ENCODE assay signal across 20 cellular contexts in the genomic region with DNA sequence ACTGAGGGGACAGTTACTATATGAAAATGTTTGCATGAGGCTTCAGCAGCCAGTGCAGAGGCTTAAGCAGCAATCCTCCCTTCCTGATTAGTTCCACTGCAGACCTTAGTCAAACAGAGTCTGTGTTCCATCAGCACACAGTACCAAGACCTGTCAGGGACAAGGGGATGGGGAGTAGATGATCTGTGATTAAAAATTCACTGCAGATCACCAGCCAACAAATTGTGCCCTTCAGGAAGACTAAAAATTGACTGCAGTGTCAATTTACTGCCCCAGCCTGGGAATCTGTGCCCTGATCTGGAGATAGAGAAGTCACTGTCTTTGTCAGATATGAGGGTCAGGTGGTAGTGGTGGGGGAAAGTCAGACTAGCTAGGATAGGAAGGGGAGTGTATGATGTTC.
"Had no signal": no experiment of that assay in that cellular context is flagged by ENCODE, and none has a peak within 500 bp of the region (broad histone marks: within the 10 kb centered on the region; RNA-seq: fewer than 3 reads in every experiment).

No MANE protein-coding gene starts in this region.

- H3K36me3 ChIP-seq: MG63, SJCRH30 had no signal

- H3K9me3 ChIP-seq: MG63, SJCRH30 had no signal

- H3K4me3 ChIP-seq: MG63, SJCRH30, SK-N-MC had no signal

- DNase-seq: Karpas-422, KG1, MG63, NCI-H1092, NCI-H1105 treated with DMSO at 0.1 percent for 48 hours, NCI-H1417 treated with DMSO at 0.1 percent for 48 hours, NCI-H146, NCI-H1694 treated with DMSO at 0.1 percent for 48 hours, NCI-H1930, NCI-H2081, NCI-H2107, NCI-H2227 treated with DMSO at 0.1 percent for 48 hours, NCI-H510A, NCI-H524 treated with DMSO at 0.1 percent for 48 hours, NCI-H69, NCI-H774, RPMI8226, SHP77 treated with DMSO at 0.1 percent for 48 hours, SJCRH30 had no signal

- H3K27me3 ChIP-seq: SJCRH30 had no signal

- H3K27ac ChIP-seq: SJCRH30, SK-N-MC had no signal
